ENCODE assay signal across 11 cellular contexts in genomic region chr5:42943931-42944631, GRCh38.
A peak's percentile ranks its signal among the peaks of the same experiment; 100 is the strongest.
DNase-seq lines count a peak whose midpoint lies in the region; ATAC-seq lines count a peak whose summit lies in the region.
"Had no signal": no experiment of that assay in that cellular context is flagged by ENCODE, and none has a peak within 500 bp of the region (broad histone marks: within the 10 kb centered on the region; RNA-seq: fewer than 3 reads in every experiment).

No MANE protein-coding gene starts in this region.

- WGBS in HUES64, result 85% methylated on average over 39 of the region's 39 CpGs
- WGBS in aorta, 2 donors, result 10 to 13% methylated on average over 39 of the region's 39 CpGs

- ATAC-seq in GM18502 (IDR thresholded peaks at IDR 0.05; ENCODE audit: poor library complexity, unreplicated experiment), result no peak
- ATAC-seq in HG03469 (IDR thresholded peaks at IDR 0.05; ENCODE audit: unreplicated experiment), result no peak
- no peak for ATAC-seq in aorta (ENCODE audit: low FRiP score)
- ATAC-seq: left colon had no signal

- intact Hi-C loops in aorta (cut with DNase I), result loop anchor here in 1 of 2 donors (10.0 kb wide), 1 partner anchor 101 kb away; the partner anchor contains the start of gene ANXA2R

- no peak overlapping the region for H3K9ac ChIP-seq in HUES64 (ENCODE audit: low read depth, low read length)
- no peak overlapping the region for H3K9ac ChIP-seq in stomach smooth muscle (ENCODE audit: low read length in 2 of 2)

- H3K27me3 ChIP-seq in HUES64 (ENCODE audit: insufficient read depth, low read length) (no peaks in the 10 kb centered on the region), stomach smooth muscle (ENCODE audit: control insufficient read depth in 1 of 2, insufficient read depth in 2 of 2, low read length in 2 of 2) (peaks cover 43 to 50% of the 10 kb centered on the region in 2 donors), aorta (ENCODE audit: control insufficient read depth in 1 of 2, insufficient read depth in 2 of 2, low read length in 1 of 2) (no peaks in the 10 kb centered on the region)

- peak; percentile 61 for DNase-seq in ecto neural progenitor cell (ENCODE audit: low spot score)
- peak; percentile 2 for DNase-seq in kidney glomerular epithelial cell (lab: John Stamatoyannopoulos, UW)
- no peak for DNase-seq in aorta
- DNase-seq: activated naive CD4-positive, alpha-beta T cell; DMS79; left colon; NCI-H1417 had no signal

- no peaks in the 10 kb centered on the region for H3K4me1 ChIP-seq in HUES64 (ENCODE audit: insufficient read depth, low read length)
- peaks cover 7% of the 10 kb centered on the region for H3K4me1 ChIP-seq in stomach smooth muscle (ENCODE audit: control insufficient read depth, insufficient read depth, low read length)
- no peaks in the 10 kb centered on the region for H3K4me1 ChIP-seq in aorta (ENCODE audit: control insufficient read depth in 1 of 2, insufficient read depth in 2 of 2, low read length in 2 of 2)

- H3K4me3 ChIP-seq in HUES64 (ENCODE audit: low read length), result peak overlapping the region; percentile 24
- peak overlapping the region; percentile 16 to 49 for H3K4me3 ChIP-seq in stomach smooth muscle (ENCODE audit: low read length in 2 of 2)
- H3K4me3 ChIP-seq in aorta (ENCODE audit: low read length in 2 of 2), result no peak overlapping the region

- H3K36me3 ChIP-seq in HUES64 (ENCODE audit: insufficient read depth, low read length) (no peaks in the 10 kb centered on the region), stomach smooth muscle (ENCODE audit: control insufficient read depth in 2 of 2, insufficient read depth in 2 of 2, low read length in 2 of 2) (no peaks in the 10 kb centered on the region), aorta (ENCODE audit: control insufficient read depth in 1 of 2, insufficient read depth in 2 of 2, low read length in 1 of 2) (no peaks in the 10 kb centered on the region)

- H3K9me3 ChIP-seq in HUES64 (ENCODE audit: insufficient read depth, low read depth, low read length) (no peaks in the 10 kb centered on the region), stomach smooth muscle (ENCODE audit: control insufficient read depth in 2 of 2, low read length in 2 of 2) (no peaks in the 10 kb centered on the region), aorta (ENCODE audit: control insufficient read depth, low read length) (no peaks in the 10 kb centered on the region)

- no peak overlapping the region for H3K27ac ChIP-seq in HUES64 (ENCODE audit: low read depth, low read length)
- no peak overlapping the region for H3K27ac ChIP-seq in stomach smooth muscle (ENCODE audit: low read length)
- H3K27ac ChIP-seq in aorta (ENCODE audit: low read depth in 1 of 2, low read length in 2 of 2), result no peak overlapping the region

Comparison
In these comparisons a context has a peak if more than half of its experiments do, and no peak if none do; other contexts are left out.
1. H3K4me3 ChIP-seq: peak in HUES64 (single experiment) and stomach smooth muscle (2 of 2); none in aorta (0 of 2).
2. DNase-seq: peak in ecto neural progenitor cell (single experiment) and kidney glomerular epithelial cell (single experiment); none in aorta (0 of 2).